1 cellular context compared by ENCODE assay signal in the genomic region with DNA sequence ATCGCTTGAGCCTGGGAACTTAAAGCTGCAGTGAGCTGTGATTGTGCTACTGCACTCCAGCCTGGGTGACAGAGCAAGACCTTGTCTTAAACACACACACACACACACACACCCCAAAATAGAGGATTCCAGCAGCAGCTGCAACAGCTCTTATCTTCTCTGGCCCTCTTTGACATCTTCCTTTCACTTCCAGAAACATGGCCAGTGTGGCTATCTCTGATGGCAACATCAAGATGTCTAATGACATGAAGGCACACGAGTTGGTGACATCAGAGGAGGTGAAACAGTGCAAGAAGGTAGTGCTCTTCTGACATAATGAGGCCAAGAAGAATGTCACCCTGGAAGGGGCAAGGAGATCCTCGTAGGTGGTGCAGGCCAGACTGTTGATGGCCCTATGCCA.
TF ChIP-seq lines count a peak whose summit lies in the region.

No MANE protein-coding gene starts in this region.

TF ChIP-seq in HepG2, 621 proteins besides CTCF, POLR2A, EP300 and RAD21:
- TF ChIP-seq ZNF431 (CRISPR knock-in tag; IDR thresholded peaks at IDR 0.05; ENCODE audit: borderline replicate concordance, low read depth), result no peak
- TF ChIP-seq CREB1 (IDR thresholded peaks at IDR 0.05), result 0 out of 2 replicates have a peak, but pooled peaks have one; percentile 29
- TF ChIP-seq CREB1 (CRISPR knock-in tag; IDR thresholded peaks at IDR 0.05), result no peak
- TF ChIP-seq, protein P1, sequence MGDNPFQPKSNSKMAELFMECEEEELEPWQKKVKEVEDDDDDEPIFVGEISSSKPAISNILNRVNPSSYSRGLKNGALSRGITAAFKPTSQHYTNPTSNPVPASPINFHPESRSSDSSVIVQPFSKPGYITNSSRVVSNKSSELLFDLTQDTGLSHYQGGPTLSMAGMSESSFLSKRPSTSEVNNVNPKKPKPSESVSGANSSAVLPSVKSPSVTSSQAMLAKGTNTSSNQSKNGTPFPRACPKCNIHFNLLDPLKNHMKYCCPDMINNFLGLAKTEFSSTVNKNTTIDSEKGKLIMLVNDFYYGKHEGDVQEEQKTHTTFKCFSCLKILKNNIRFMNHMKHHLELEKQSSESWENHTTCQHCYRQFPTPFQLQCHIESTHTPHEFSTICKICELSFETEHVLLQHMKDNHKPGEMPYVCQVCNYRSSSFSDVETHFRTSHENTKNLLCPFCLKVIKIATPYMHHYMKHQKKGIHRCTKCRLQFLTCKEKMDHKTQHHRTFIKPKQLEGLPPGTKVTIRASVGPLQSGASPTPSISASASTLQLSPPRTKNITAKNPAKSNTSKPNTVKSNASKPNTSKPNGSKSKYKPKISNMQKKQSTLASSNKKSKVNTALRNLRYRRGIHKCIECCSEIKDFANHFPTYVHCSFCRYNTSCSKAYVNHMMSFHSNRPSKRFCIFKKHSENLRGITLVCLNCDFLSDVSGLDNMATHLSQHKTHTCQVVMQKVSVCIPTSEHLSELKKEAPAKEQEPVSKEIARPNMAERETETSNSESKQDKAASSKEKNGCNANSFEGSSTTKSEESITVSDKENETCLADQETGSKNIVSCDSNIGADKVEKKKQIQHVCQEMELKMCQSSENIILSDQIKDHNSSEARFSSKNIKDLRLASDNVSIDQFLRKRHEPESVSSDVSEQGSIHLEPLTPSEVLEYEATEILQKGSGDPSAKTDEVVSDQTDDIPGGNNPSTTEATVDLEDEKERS (CRISPR knock-in tag; IDR thresholded peaks at IDR 0.05), result no peak
TF ChIP-seq in HepG2: peak in this region for 1.
